In the genomic region with DNA sequence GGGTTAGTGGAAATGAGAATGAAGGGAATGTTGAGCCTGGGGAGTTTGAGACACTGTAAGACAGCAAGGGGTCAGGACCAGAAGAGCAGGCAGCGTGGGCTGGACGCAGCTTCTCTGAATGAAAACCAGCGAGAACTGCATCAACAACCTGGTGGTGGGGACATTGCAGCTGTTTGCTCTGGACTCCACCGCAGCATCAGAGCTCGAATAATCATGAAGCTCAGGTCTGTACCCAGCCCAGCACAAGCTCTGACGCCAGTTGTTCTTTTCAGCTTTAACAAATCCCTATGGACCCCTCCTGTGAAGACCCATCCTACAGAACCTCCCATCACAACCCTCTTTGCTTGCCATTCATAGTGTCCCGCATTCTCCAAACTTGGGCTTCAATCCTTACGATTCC, we compare ENCODE assay signal across 24 cellular contexts.
DNase-seq lines count a peak whose midpoint lies in the region; ATAC-seq, FAIRE-seq and TF ChIP-seq lines count a peak whose summit lies in the region.
"Had no signal": no experiment of that assay in that cellular context is flagged by ENCODE, and none has a peak within 500 bp of the region (broad histone marks: within the 10 kb centered on the region; RNA-seq: fewer than 3 reads in every experiment).

No MANE protein-coding gene starts in this region.

- H2BK15ac ChIP-seq in neuronal stem cell (ENCODE audit: low read length): no peak overlapping the region

- no peak overlapping the region for H2AK5ac ChIP-seq in neuronal stem cell (ENCODE audit: low read depth, low read length)

- H3K79me1 ChIP-seq in neuronal stem cell (ENCODE audit: low read depth, low read length): no peaks in the 10 kb centered on the region

- no peaks in the 10 kb centered on the region for H3K27me3 Mint-ChIP-seq in WTC11 (ENCODE audit: low read depth)
- H3K27me3 Mint-ChIP-seq in natural killer cell (ENCODE audit: low read depth in 2 of 2): peaks cover 6% of the 10 kb centered on the region in 2 donors

- H3K4me1 ChIP-seq in neuronal stem cell (ENCODE audit: control insufficient read depth in 2 of 2, insufficient read depth in 1 of 2, low read depth in 1 of 2, low read length in 2 of 2) (peaks cover 0 to 5% of the 10 kb centered on the region in 2 donors), right lobe of liver (no peaks in the 10 kb centered on the region)
- H3K4me1 ChIP-seq: A549 had no signal

- H3K9me3 Mint-ChIP-seq in WTC11: no peaks in the 10 kb centered on the region
- no peaks in the 10 kb centered on the region for H3K9me3 Mint-ChIP-seq in natural killer cell
- H3K9me3 Mint-ChIP-seq: CD4-positive, alpha-beta memory T cell had no signal

- H3K18ac ChIP-seq in neuronal stem cell (ENCODE audit: low read length): no peak overlapping the region

- no peak overlapping the region for H3K4me3 Mint-ChIP-seq in WTC11
- no peak overlapping the region for H3K4me3 Mint-ChIP-seq in natural killer cell
- H3K4me3 Mint-ChIP-seq: CD4-positive, alpha-beta memory T cell had no signal

- TF ChIP-seq POLR2A in right lobe of liver (IDR thresholded peaks at IDR 0.05): no peak

- peak overlapping the region; percentile 57; the same call in 1 of the 2 replicates for H3K27ac Mint-ChIP-seq in WTC11
- H3K27ac Mint-ChIP-seq in natural killer cell: no peak overlapping the region
- H3K27ac Mint-ChIP-seq: CD4-positive, alpha-beta memory T cell had no signal

- no peak overlapping the region for H3K14ac ChIP-seq in neuronal stem cell (ENCODE audit: low read length)

- POLR2A ChIA-PET in WTC11 (lab: Charles Lee): interaction anchor here (0.7 kb wide), 1 partner anchor 47 kb away, joined by 3 read pairs; no protein-coding TSS in a partner anchor

- H3K4me2 ChIP-seq in neuronal stem cell (ENCODE audit: insufficient read depth, low read length, poor library complexity, severe bottlenecking): peak overlapping the region; percentile 19
- H3K4me2 ChIP-seq: A549 had no signal

- ATAC-seq in WTC11: peak; percentile 78
- ATAC-seq in natural killer cell: no peak
- ATAC-seq in right lobe of liver: no peak
- ATAC-seq: A549, Panc1 had no signal

- H2BK12ac ChIP-seq in neuronal stem cell (ENCODE audit: low read length): no peak overlapping the region

- peaks cover 28% of the 10 kb centered on the region for H3K4me1 Mint-ChIP-seq in WTC11
- H3K4me1 Mint-ChIP-seq in natural killer cell: peaks cover 14 to 26% of the 10 kb centered on the region in 2 donors

- H4K91ac ChIP-seq in neuronal stem cell (ENCODE audit: low read depth, low read length, poor library complexity): no peak overlapping the region

- no peaks in the 10 kb centered on the region for H3K27me3 ChIP-seq in H7 (ENCODE audit: control insufficient read depth, insufficient read depth, low read length)
- no peaks in the 10 kb centered on the region for H3K27me3 ChIP-seq in neuronal stem cell (ENCODE audit: control insufficient read depth in 3 of 3, insufficient read depth in 3 of 3, low read depth in 1 of 3, low read length in 3 of 3)
- H3K27me3 ChIP-seq in right lobe of liver: no peaks in the 10 kb centered on the region

- no CpG with 5 or more reads among the region's 8 CpGs for WGBS in neuronal stem cell (ENCODE audit: extremely low coverage in 2 of 2, insufficient read length in 2 of 2, insufficient replicate concordance in 1 of 2), 2 donors
- 77% methylated on average over 7 of the region's 8 CpGs for WGBS in right lobe of liver (ENCODE audit: insufficient coverage, low coverage, low lambda C conversion rate, missing lambda C conversion rate)

- no peak overlapping the region for H3K23ac ChIP-seq in neuronal stem cell (ENCODE audit: low read depth, low read length, poor library complexity)

- CTCF ChIA-PET in WTC11 (lab: Charles Lee): interaction anchor here (0.6 to 1.0 kb wide), 2 partner anchors 9 to 85 kb away, joined by 3 read pairs; no protein-coding TSS in a partner anchor

- H2BK5ac ChIP-seq in neuronal stem cell (ENCODE audit: low read length): no peak overlapping the region

- H3K36me3 Mint-ChIP-seq in WTC11: no peaks in the 10 kb centered on the region
- H3K36me3 Mint-ChIP-seq in natural killer cell: no peaks in the 10 kb centered on the region
- H3K36me3 Mint-ChIP-seq: CD4-positive, alpha-beta memory T cell had no signal

- peak overlapping the region; percentile 61 for H2AFZ ChIP-seq in neuronal stem cell (ENCODE audit: low read length)

- no peaks in the 10 kb centered on the region for H3K9me3 ChIP-seq in neuronal stem cell (replicated peaks in 1 of 2; ENCODE audit: control insufficient read depth in 2 of 2, insufficient read depth in 1 of 2, low read depth in 1 of 2, low read length in 2 of 2)
- H3K9me3 ChIP-seq in right lobe of liver: no peaks in the 10 kb centered on the region
- H3K9me3 ChIP-seq: A549 had no signal

- FAIRE-seq in GM19239 (lab: Jason Lieb, UNC): no peak

- no peak overlapping the region for H3K4me3 ChIP-seq in H7 (ENCODE audit: insufficient read depth, low read depth, low read length)
- H3K4me3 ChIP-seq in neuronal stem cell (ENCODE audit: low read length in 2 of 2): no peak overlapping the region
- H3K4me3 ChIP-seq in right lobe of liver: no peak overlapping the region
- H3K4me3 ChIP-seq: A549 had no signal

- H3K36me3 ChIP-seq in H7 (replicated peaks; ENCODE audit: control insufficient read depth, insufficient read depth, low read length) (no peaks in the 10 kb centered on the region), neuronal stem cell (replicated peaks in 1 of 2; ENCODE audit: control insufficient read depth in 2 of 2, insufficient read depth in 2 of 2, low read length in 2 of 2) (no peaks in the 10 kb centered on the region), right lobe of liver (no peaks in the 10 kb centered on the region)

- no peak overlapping the region for H3K9ac ChIP-seq in neuronal stem cell (ENCODE audit: low read depth, low read length, poor library complexity)

- H2BK120ac ChIP-seq in neuronal stem cell (ENCODE audit: low read depth, low read length): no peak overlapping the region

- H3K27ac ChIP-seq in neuronal stem cell (replicated peaks; ENCODE audit: low read length): no peak overlapping the region
- no peak overlapping the region for H3K27ac ChIP-seq in right lobe of liver
- H3K27ac ChIP-seq: A549, HL-60, RWPE1 had no signal

- H4K8ac ChIP-seq in neuronal stem cell (ENCODE audit: low read depth, low read length): no peak overlapping the region

- intact Hi-C loops in natural killer cell (cut with micrococcal nuclease): no loop called here
- intact Hi-C loops in right lobe of liver (cut with DNase I): no loop called here

- H3K4ac ChIP-seq in neuronal stem cell (ENCODE audit: low read length): no peak overlapping the region

- DNase-seq in H7: peak; percentile 10
- DNase-seq in WTC11 (ENCODE audit: low spot score): no peak
- peak; percentile 3 for DNase-seq in iPS-NIHi11 (ENCODE audit: low spot score)
- no peak for DNase-seq in neuronal stem cell (ENCODE audit: low spot score)
- DNase-seq in retina: no peak
- DNase-seq in GM19239 (ENCODE audit: insufficient read length, low spot score): no peak
- no peak for DNase-seq in natural killer cell
- no peak for DNase-seq in right lobe of liver
- DNase-seq: AML-193; C1 segment of cervical spinal cord; CD4-positive, alpha-beta memory T cell; COR-L47; DMS53; NCI-H1048; NCI-H1417; NCI-H1694; NCI-H2029 treated with DMSO at 0.1 percent for 48 hours; NCI-H2227 treated with DMSO at 0.1 percent for 48 hours; NCI-H526 treated with DMSO at 0.1 percent for 48 hours; SHP77 treated with DMSO at 0.1 percent for 48 hours had no signal

- TF ChIP-seq CTCF in WTC11 (IDR thresholded peaks at IDR 0.05): no peak
- no peak for TF ChIP-seq CTCF in natural killer cell (IDR thresholded peaks at IDR 0.05)
- TF ChIP-seq CTCF in right lobe of liver (IDR thresholded peaks at IDR 0.05): no peak

TF ChIP-seq in WTC11, 78 proteins besides CTCF, POLR2A, EP300 and RAD21 (continues in another document):
- TF ChIP-seq, protein P1, sequence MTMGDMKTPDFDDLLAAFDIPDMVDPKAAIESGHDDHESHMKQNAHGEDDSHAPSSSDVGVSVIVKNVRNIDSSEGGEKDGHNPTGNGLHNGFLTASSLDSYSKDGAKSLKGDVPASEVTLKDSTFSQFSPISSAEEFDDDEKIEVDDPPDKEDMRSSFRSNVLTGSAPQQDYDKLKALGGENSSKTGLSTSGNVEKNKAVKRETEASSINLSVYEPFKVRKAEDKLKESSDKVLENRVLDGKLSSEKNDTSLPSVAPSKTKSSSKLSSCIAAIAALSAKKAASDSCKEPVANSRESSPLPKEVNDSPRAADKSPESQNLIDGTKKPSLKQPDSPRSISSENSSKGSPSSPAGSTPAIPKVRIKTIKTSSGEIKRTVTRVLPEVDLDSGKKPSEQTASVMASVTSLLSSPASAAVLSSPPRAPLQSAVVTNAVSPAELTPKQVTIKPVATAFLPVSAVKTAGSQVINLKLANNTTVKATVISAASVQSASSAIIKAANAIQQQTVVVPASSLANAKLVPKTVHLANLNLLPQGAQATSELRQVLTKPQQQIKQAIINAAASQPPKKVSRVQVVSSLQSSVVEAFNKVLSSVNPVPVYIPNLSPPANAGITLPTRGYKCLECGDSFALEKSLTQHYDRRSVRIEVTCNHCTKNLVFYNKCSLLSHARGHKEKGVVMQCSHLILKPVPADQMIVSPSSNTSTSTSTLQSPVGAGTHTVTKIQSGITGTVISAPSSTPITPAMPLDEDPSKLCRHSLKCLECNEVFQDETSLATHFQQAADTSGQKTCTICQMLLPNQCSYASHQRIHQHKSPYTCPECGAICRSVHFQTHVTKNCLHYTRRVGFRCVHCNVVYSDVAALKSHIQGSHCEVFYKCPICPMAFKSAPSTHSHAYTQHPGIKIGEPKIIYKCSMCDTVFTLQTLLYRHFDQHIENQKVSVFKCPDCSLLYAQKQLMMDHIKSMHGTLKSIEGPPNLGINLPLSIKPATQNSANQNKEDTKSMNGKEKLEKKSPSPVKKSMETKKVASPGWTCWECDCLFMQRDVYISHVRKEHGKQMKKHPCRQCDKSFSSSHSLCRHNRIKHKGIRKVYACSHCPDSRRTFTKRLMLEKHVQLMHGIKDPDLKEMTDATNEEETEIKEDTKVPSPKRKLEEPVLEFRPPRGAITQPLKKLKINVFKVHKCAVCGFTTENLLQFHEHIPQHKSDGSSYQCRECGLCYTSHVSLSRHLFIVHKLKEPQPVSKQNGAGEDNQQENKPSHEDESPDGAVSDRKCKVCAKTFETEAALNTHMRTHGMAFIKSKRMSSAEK (CRISPR knock-in tag; IDR thresholded peaks at IDR 0.05; ENCODE audit: borderline replicate concordance): no peak
- no peak for TF ChIP-seq NFATC4 (CRISPR knock-in tag; IDR thresholded peaks at IDR 0.05)

Comparison
In these comparisons a context has a peak if more than half of its experiments do, and no peak if none do; other contexts are left out.
1. DNase-seq: peak in H7 (single experiment) and iPS-NIHi11 (single experiment); none in WTC11 (single experiment), neuronal stem cell (single experiment), retina (single experiment), GM19239 (single experiment), natural killer cell (single experiment) and right lobe of liver (0 of 3).